In genomic region chr1:225871374-225872074, GRCh38 we compare ENCODE assay signal across 12 cellular contexts. TPM values are rescaled to one million over a fixed set of nuclear protein-coding genes. Genes with fewer than 3 reads are reported as not detected.
DNase-seq lines count a peak whose midpoint lies in the region; ATAC-seq, FAIRE-seq and TF ChIP-seq lines count a peak whose summit lies in the region.
"Had no signal": no experiment of that assay in that cellular context is flagged by ENCODE, and none has a peak within 500 bp of the region (broad histone marks: within the 10 kb centered on the region; RNA-seq: fewer than 3 reads in every experiment).

No MANE protein-coding gene starts in this region.

- FAIRE-seq in H54 (lab: Jason Lieb, UNC): no peak

- CTCF ChIA-PET in WTC11 (lab: Charles Lee): interaction anchor here (0.7 to 1.8 kb wide), 6 partner anchors 9 to 923 kb away, joined by 3 to 8 read pairs (median 4); partner anchors contain the start of gene TMEM63A

- peak; percentile 70 for DNase-seq in DMS79 treated with DMSO at 0.1 percent for 48 hours (lab: John Stamatoyannopoulos, UW)
- peak; percentile 62 for DNase-seq in NCI-H146 treated with DMSO at 0.1 percent for 48 hours (lab: John Stamatoyannopoulos, UW; ENCODE audit: unreplicated experiment)
- no peak for DNase-seq in WTC11 (ENCODE audit: low spot score)
- DNase-seq in naive thymus-derived CD8-positive, alpha-beta T cell: no peak
- DNase-seq in SKM-1 treated with dmso at 0.1 percent for 144 hours (lab: John Stamatoyannopoulos, UW; ENCODE audit: unreplicated experiment): no peak
- DNase-seq in H54 (ENCODE audit: insufficient read length, low spot score): no peak
- DNase-seq: activated CD4-positive, alpha-beta T cell treated with anti-CD3 and anti-CD28 coated beads, Interleukin-2, amount 50 U/mL, for 4 hours; NCI-H2227 treated with DMSO at 0.1 percent for 48 hours had no signal

- ATAC-seq in WTC11 (no peak), GM18858 (IDR thresholded peaks at IDR 0.05; ENCODE audit: unreplicated experiment) (no peak), GM18505 (IDR thresholded peaks at IDR 0.05; ENCODE audit: unreplicated experiment) (no peak)
- no peak for ATAC-seq in naive thymus-derived CD8-positive, alpha-beta T cell
- ATAC-seq: mucosa of descending colon, SK-N-SH treated with all-trans-retinoic acid at 6 μM for 48 hours had no signal

- POLR2A ChIA-PET in WTC11 (lab: Charles Lee): interaction anchor here (0.7 kb wide), 1 partner anchor 326 kb away, joined by 4 read pairs; no protein-coding TSS in a partner anchor
- POLR2A ChIA-PET in naive thymus-derived CD8-positive, alpha-beta T cell (lab: Charles Lee): interaction anchor here (0.7 to 19.1 kb wide), 9 partner anchors 11 to 94 kb away, joined by 3 to 526 read pairs (median 3); partner anchors contain the start of genes LEFTY1, SRP9 and TMEM63A

- TF ChIP-seq POLR2A in GM18505 (IDR thresholded peaks at IDR 0.05; ENCODE audit: borderline replicate concordance, extremely low read depth, insufficient read depth, insufficient read length) (no peak), H54 (IDR thresholded peaks at IDR 0.05; ENCODE audit: low read depth, low read length) (no peak)

- peak overlapping the region; percentile 38; the same call in 1 of the 2 replicates for H3K27ac Mint-ChIP-seq in WTC11
- peak overlapping the region in 9 of 10 donors; percentile 57 to 88 (median 68) for H3K27ac Mint-ChIP-seq in naive thymus-derived CD8-positive, alpha-beta T cell

- peaks cover 24% of the 10 kb centered on the region for H3K4me1 Mint-ChIP-seq in WTC11
- H3K4me1 Mint-ChIP-seq in naive thymus-derived CD8-positive, alpha-beta T cell: peaks cover 27 to 71% (median 55%) of the 10 kb centered on the region in 4 donors

- peaks cover 64% of the 10 kb centered on the region for H3K36me3 Mint-ChIP-seq in WTC11
- H3K36me3 Mint-ChIP-seq in naive thymus-derived CD8-positive, alpha-beta T cell: peaks cover 0 to 97% (median 8%) of the 10 kb centered on the region in 3 donors

- TF ChIP-seq CTCF in WTC11 (IDR thresholded peaks at IDR 0.05): no peak

- no peak overlapping the region for H3K4me3 Mint-ChIP-seq in WTC11
- H3K4me3 Mint-ChIP-seq in naive thymus-derived CD8-positive, alpha-beta T cell: peak overlapping the region in 2 of 10 donors; percentile 30 to 41

- no peaks in the 10 kb centered on the region for H3K27me3 Mint-ChIP-seq in WTC11 (ENCODE audit: low read depth)
- no peaks in the 10 kb centered on the region for H3K27me3 Mint-ChIP-seq in naive thymus-derived CD8-positive, alpha-beta T cell

- no peaks in the 10 kb centered on the region for H3K9me3 Mint-ChIP-seq in WTC11
- no peaks in the 10 kb centered on the region for H3K9me3 Mint-ChIP-seq in naive thymus-derived CD8-positive, alpha-beta T cell

TF ChIP-seq in WTC11, 78 proteins besides CTCF, POLR2A, EP300 and RAD21:
- TF ChIP-seq ZNF396 (CRISPR knock-in tag; IDR thresholded peaks at IDR 0.05; ENCODE audit: borderline replicate concordance) (no peak), ZNF121 (CRISPR knock-in tag; IDR thresholded peaks at IDR 0.05) (no peak), ERG (CRISPR knock-in tag; IDR thresholded peaks at IDR 0.05) (no peak), GABPB1 (CRISPR knock-in tag; IDR thresholded peaks at IDR 0.05) (no peak), NR3C1 (CRISPR knock-in tag; conservative IDR thresholded peaks at IDR 0.05; ENCODE audit: low read depth) (no peak), EMX1 (CRISPR knock-in tag; IDR thresholded peaks at IDR 0.05) (no peak), ZNF423 (CRISPR knock-in tag; IDR thresholded peaks at IDR 0.05) (no peak), RORB (CRISPR knock-in tag; IDR thresholded peaks at IDR 0.05) (no peak), ZBTB21 (CRISPR knock-in tag; IDR thresholded peaks at IDR 0.05; ENCODE audit: borderline replicate concordance) (no peak), IRF1 (CRISPR knock-in tag; IDR thresholded peaks at IDR 0.05) (no peak), ELF4 (CRISPR knock-in tag; IDR thresholded peaks at IDR 0.05; ENCODE audit: low read depth) (no peak), HMGA2 (CRISPR knock-in tag; IDR thresholded peaks at IDR 0.05) (no peak), E2F1 (CRISPR knock-in tag; IDR thresholded peaks at IDR 0.05) (no peak), JAZF1 (CRISPR knock-in tag; IDR thresholded peaks at IDR 0.05) (no peak)
- TF ChIP-seq, protein P1, sequence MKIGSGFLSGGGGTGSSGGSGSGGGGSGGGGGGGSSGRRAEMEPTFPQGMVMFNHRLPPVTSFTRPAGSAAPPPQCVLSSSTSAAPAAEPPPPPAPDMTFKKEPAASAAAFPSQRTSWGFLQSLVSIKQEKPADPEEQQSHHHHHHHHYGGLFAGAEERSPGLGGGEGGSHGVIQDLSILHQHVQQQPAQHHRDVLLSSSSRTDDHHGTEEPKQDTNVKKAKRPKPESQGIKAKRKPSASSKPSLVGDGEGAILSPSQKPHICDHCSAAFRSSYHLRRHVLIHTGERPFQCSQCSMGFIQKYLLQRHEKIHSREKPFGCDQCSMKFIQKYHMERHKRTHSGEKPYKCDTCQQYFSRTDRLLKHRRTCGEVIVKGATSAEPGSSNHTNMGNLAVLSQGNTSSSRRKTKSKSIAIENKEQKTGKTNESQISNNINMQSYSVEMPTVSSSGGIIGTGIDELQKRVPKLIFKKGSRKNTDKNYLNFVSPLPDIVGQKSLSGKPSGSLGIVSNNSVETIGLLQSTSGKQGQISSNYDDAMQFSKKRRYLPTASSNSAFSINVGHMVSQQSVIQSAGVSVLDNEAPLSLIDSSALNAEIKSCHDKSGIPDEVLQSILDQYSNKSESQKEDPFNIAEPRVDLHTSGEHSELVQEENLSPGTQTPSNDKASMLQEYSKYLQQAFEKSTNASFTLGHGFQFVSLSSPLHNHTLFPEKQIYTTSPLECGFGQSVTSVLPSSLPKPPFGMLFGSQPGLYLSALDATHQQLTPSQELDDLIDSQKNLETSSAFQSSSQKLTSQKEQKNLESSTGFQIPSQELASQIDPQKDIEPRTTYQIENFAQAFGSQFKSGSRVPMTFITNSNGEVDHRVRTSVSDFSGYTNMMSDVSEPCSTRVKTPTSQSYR (CRISPR knock-in tag; IDR thresholded peaks at IDR 0.05): no peak

RNA-seq across cellular contexts. Expression of gene TMEM63A, which starts 10.7 kb away (rescaled TPM):
- 61.1 to 91.7 TPM (median 69.3 TPM) in 3 replicates for total RNA-seq in WTC11 (2021)
- 100 to 1,000 TPM; 427 to 436 TPM for total RNA-seq in naive thymus-derived CD8-positive, alpha-beta T cell
- 10 to 100 TPM; 34.4 to 53.5 (median 45.1) TPM for polyA plus RNA-seq in naive thymus-derived CD8-positive, alpha-beta T cell

RNA-seq across cellular contexts. Expression of gene LEFTY1, which starts 17.4 kb away (rescaled TPM):
- total RNA-seq in WTC11 (2021): 47.0 to 52.9 TPM (median 49.0 TPM) in 3 replicates
- total RNA-seq in naive thymus-derived CD8-positive, alpha-beta T cell: not detected
- under 1 TPM in 1 of 3 donors, not detected in 2; 0.22 TPM for polyA plus RNA-seq in naive thymus-derived CD8-positive, alpha-beta T cell

RNA-seq across cellular contexts. Expression of gene PYCR2, which starts 52.5 kb away (rescaled TPM):
- total RNA-seq in WTC11 (2021): 81.5 to 90.3 TPM (median 86.0 TPM) in 3 replicates
- total RNA-seq in naive thymus-derived CD8-positive, alpha-beta T cell: 100 to 1,000 TPM; 132 to 153 TPM
- 100 to 1,000 TPM in 2 of 3 donors, 10 to 100 TPM in 1; 75.0 to 152 (median 121) TPM for polyA plus RNA-seq in naive thymus-derived CD8-positive, alpha-beta T cell

Comparison
In these comparisons a context has a peak if more than half of its experiments do, and no peak if none do; other contexts are left out.
1. DNase-seq: peak in DMS79 treated with DMSO at 0.1 percent for 48 hours (single experiment) and NCI-H146 treated with DMSO at 0.1 percent for 48 hours (single experiment); none in WTC11 (single experiment), naive thymus-derived CD8-positive, alpha-beta T cell (0 of 10), SKM-1 treated with dmso at 0.1 percent for 144 hours (single experiment) and H54 (single experiment).
2. RNA of gene LEFTY1, which starts 17.4 kb away (total RNA-seq): 47.0 to 52.9 TPM in WTC11; not detected in naive thymus-derived CD8-positive, alpha-beta T cell; every median in the first group is over 10 times any median in the second.